16 cellular contexts compared by ENCODE assay signal in genomic region chr15:41840673-41841072, GRCh38. TPM values are rescaled to one million over a fixed set of nuclear protein-coding genes. Genes with fewer than 3 reads are reported as not detected.
DNase-seq lines count a peak whose midpoint lies in the region; ATAC-seq, FAIRE-seq and TF ChIP-seq lines count a peak whose summit lies in the region.
"Had no signal": no experiment of that assay in that cellular context is flagged by ENCODE, and none has a peak within 500 bp of the region (broad histone marks: within the 10 kb centered on the region; RNA-seq: fewer than 3 reads in every experiment).

No MANE protein-coding gene starts in this region.

- H3K79me1 ChIP-seq in mesendoderm (ENCODE audit: low read length), result no peaks in the 10 kb centered on the region

- no peak overlapping the region for H2BK5ac ChIP-seq in mesendoderm (ENCODE audit: low read length)

- H3K4me3 ChIP-seq in astrocyte (ENCODE audit: insufficient read depth, low read depth, low read length) (no peak overlapping the region), gastroesophageal sphincter (no peak overlapping the region), mesendoderm (ENCODE audit: low read length) (no peak overlapping the region)
- H3K4me3 ChIP-seq: GM12878, GM23338 had no signal

- H3K56ac ChIP-seq in mesendoderm (ENCODE audit: low read length), result no peak overlapping the region

- H3K9ac ChIP-seq in astrocyte (ENCODE audit: low read length) (no peak overlapping the region), mesendoderm (ENCODE audit: low read length) (no peak overlapping the region)

- H3K9me3 ChIP-seq in astrocyte (ENCODE audit: insufficient read depth, low read depth, low read length), result no peaks in the 10 kb centered on the region
- H3K9me3 ChIP-seq in gastroesophageal sphincter, result no peaks in the 10 kb centered on the region

- H3K4me2 ChIP-seq in astrocyte (ENCODE audit: low read length), result no peak overlapping the region
- no peak overlapping the region for H3K4me2 ChIP-seq in mesendoderm (ENCODE audit: low read length)
- H3K4me2 ChIP-seq: GM23338 had no signal

- H3K9me3 Mint-ChIP-seq in activated CD4-positive, alpha-beta T cell treated with anti-CD3 and anti-CD28 coated beads for 36 hours (ENCODE audit: low read depth), result no peaks in the 10 kb centered on the region
- H3K9me3 Mint-ChIP-seq in astrocyte (ENCODE audit: unreplicated experiment), result no peaks in the 10 kb centered on the region
- H3K9me3 Mint-ChIP-seq in mesothelial cell of epicardium, result no peaks in the 10 kb centered on the region
- H3K9me3 Mint-ChIP-seq: CD4-positive, alpha-beta memory T cell; GM23338 had no signal

- H3K27me3 ChIP-seq in astrocyte (ENCODE audit: insufficient read depth, low read length) (no peaks in the 10 kb centered on the region), gastroesophageal sphincter (no peaks in the 10 kb centered on the region), mesendoderm (ENCODE audit: insufficient read depth, low read length, poor library complexity) (no peaks in the 10 kb centered on the region)

- POLR2A ChIA-PET in activated CD4-positive, alpha-beta T cell treated with anti-CD3 and anti-CD28 coated beads for 36 hours (lab: Charles Lee), result no interaction called here

- 60% methylated on average over 1 of the region's 15 CpGs; no CpG with 5 or more reads in 1 of the 2 donors for WGBS in gastroesophageal sphincter (ENCODE audit: low coverage in 1 of 2), 2 donors
- no CpG with 5 or more reads among the region's 15 CpGs for WGBS in mesendoderm (ENCODE audit: extremely low coverage, insufficient coverage, low lambda C conversion rate)

- no peak for TF ChIP-seq EP300 in gastroesophageal sphincter (IDR thresholded peaks at IDR 0.05)

- DNase-seq in activated CD4-positive, alpha-beta T cell treated with anti-CD3 and anti-CD28 coated beads for 36 hours, result no peak
- no peak for DNase-seq in activated CD4-positive, alpha-beta T cell treated with anti-CD3 and anti-CD28 coated beads, Interleukin-2, amount 50 U/mL, for 48 hours
- DNase-seq in astrocyte (ENCODE audit: low read depth), result no peak
- no peak for DNase-seq in mesothelial cell of epicardium (ENCODE audit: low spot score in 2 of 2, unreplicated experiment in 2 of 2)
- no peak for DNase-seq in epidermal melanocyte (ENCODE audit: insufficient read length, low spot score)
- DNase-seq in putamen (ENCODE audit: low spot score), result no peak
- DNase-seq in mesendoderm, result no peak
- DNase-seq: C1 segment of cervical spinal cord; CD4-positive, alpha-beta memory T cell; DMS79; H7; IMR-90 had no signal

- no peak for FAIRE-seq in astrocyte (lab: Jason Lieb, UNC)
- FAIRE-seq: GM12878 had no signal

- no peak overlapping the region for H2BK120ac ChIP-seq in mesendoderm (ENCODE audit: low read depth, low read length)

- no peak overlapping the region for H3K4ac ChIP-seq in mesendoderm (ENCODE audit: low read depth, low read length)

- no peaks in the 10 kb centered on the region for H3K36me3 ChIP-seq in astrocyte (ENCODE audit: insufficient read depth, low read length)
- H3K36me3 ChIP-seq in gastroesophageal sphincter, result peaks cover 0 to 83% of the 10 kb centered on the region in 2 donors
- no peaks in the 10 kb centered on the region for H3K36me3 ChIP-seq in mesendoderm (ENCODE audit: control insufficient read depth, insufficient read depth, low read length)

- H4K20me1 ChIP-seq in astrocyte (ENCODE audit: insufficient read depth, low read length), result no peaks in the 10 kb centered on the region

- no peak overlapping the region for H4K8ac ChIP-seq in mesendoderm (ENCODE audit: low read depth, low read length)

- H3K27ac ChIP-seq in astrocyte (ENCODE audit: low read depth, low read length) (no peak overlapping the region), gastroesophageal sphincter (no peak overlapping the region), mesendoderm (ENCODE audit: low read depth, low read length) (no peak overlapping the region)
- H3K27ac ChIP-seq: 22Rv1 had no signal

- CTCF ChIA-PET in activated CD4-positive, alpha-beta T cell treated with anti-CD3 and anti-CD28 coated beads for 36 hours (lab: Charles Lee), result no interaction called here

- H3K4me1 ChIP-seq in astrocyte (ENCODE audit: insufficient read depth, low read length) (no peaks in the 10 kb centered on the region), gastroesophageal sphincter (no peaks in the 10 kb centered on the region), mesendoderm (ENCODE audit: control insufficient read depth, low read depth, low read length) (no peaks in the 10 kb centered on the region)

- no peaks in the 10 kb centered on the region for H3K27me3 Mint-ChIP-seq in activated CD4-positive, alpha-beta T cell treated with anti-CD3 and anti-CD28 coated beads for 36 hours
- no peaks in the 10 kb centered on the region for H3K27me3 Mint-ChIP-seq in astrocyte (ENCODE audit: low read depth, unreplicated experiment)
- no peaks in the 10 kb centered on the region for H3K27me3 Mint-ChIP-seq in mesothelial cell of epicardium (ENCODE audit: low read depth)
- H3K27me3 Mint-ChIP-seq: CD4-positive, alpha-beta memory T cell had no signal

- H3K4me3 Mint-ChIP-seq in activated CD4-positive, alpha-beta T cell treated with anti-CD3 and anti-CD28 coated beads for 36 hours, result no peak overlapping the region
- H3K4me3 Mint-ChIP-seq in astrocyte (ENCODE audit: unreplicated experiment) (no peak overlapping the region), mesothelial cell of epicardium (no peak overlapping the region)
- H3K4me3 Mint-ChIP-seq: CD4-positive, alpha-beta memory T cell; GM23338 had no signal

- no peak overlapping the region for H2AFZ ChIP-seq in astrocyte (ENCODE audit: low read depth, low read length)
- H2AFZ ChIP-seq: GM23338 had no signal

- no peaks in the 10 kb centered on the region for H3K4me1 Mint-ChIP-seq in activated CD4-positive, alpha-beta T cell treated with anti-CD3 and anti-CD28 coated beads for 36 hours
- H3K4me1 Mint-ChIP-seq in astrocyte (ENCODE audit: low read depth, unreplicated experiment) (no peaks in the 10 kb centered on the region), mesothelial cell of epicardium (peaks cover 32% of the 10 kb centered on the region)
- H3K4me1 Mint-ChIP-seq: GM23338 had no signal

- no peak overlapping the region for H3K23ac ChIP-seq in mesendoderm (ENCODE audit: low read length)

- H4K5ac ChIP-seq in mesendoderm (ENCODE audit: low read length), result no peak overlapping the region

- no peak for ATAC-seq in activated CD4-positive, alpha-beta T cell treated with anti-CD3 and anti-CD28 coated beads for 36 hours
- ATAC-seq in gastroesophageal sphincter, result no peak
- ATAC-seq: GM12878, GM23338 had no signal

- no peak for TF ChIP-seq CTCF in astrocyte (IDR thresholded peaks at IDR 0.05; ENCODE audit: insufficient read depth, low read depth, low read length)
- TF ChIP-seq CTCF in mesothelial cell of epicardium (IDR thresholded peaks at IDR 0.05; ENCODE audit: unreplicated experiment), result no peak
- no peak for TF ChIP-seq CTCF in gastroesophageal sphincter (IDR thresholded peaks at IDR 0.05)

- no peak for TF ChIP-seq POLR2A in gastroesophageal sphincter (IDR thresholded peaks at IDR 0.05)

- no peak overlapping the region for H3K18ac ChIP-seq in mesendoderm (ENCODE audit: low read length)

- peaks cover 5% of the 10 kb centered on the region for H3K36me3 Mint-ChIP-seq in activated CD4-positive, alpha-beta T cell treated with anti-CD3 and anti-CD28 coated beads for 36 hours (ENCODE audit: low read depth)
- H3K36me3 Mint-ChIP-seq in astrocyte (ENCODE audit: low read depth, unreplicated experiment) (peaks cover 9% of the 10 kb centered on the region), mesothelial cell of epicardium (peaks cover 6% of the 10 kb centered on the region)

- H2AK5ac ChIP-seq in mesendoderm (ENCODE audit: low read length), result no peak overlapping the region

- intact Hi-C loops in activated CD4-positive, alpha-beta T cell treated with anti-CD3 and anti-CD28 coated beads for 36 hours (cut with DNase I, micrococcal nuclease), result no loop called here

- peak overlapping the region; percentile 25 for H3K27ac Mint-ChIP-seq in activated CD4-positive, alpha-beta T cell treated with anti-CD3 and anti-CD28 coated beads for 36 hours
- H3K27ac Mint-ChIP-seq in astrocyte (ENCODE audit: unreplicated experiment) (peak overlapping the region; percentile 41), mesothelial cell of epicardium (peak overlapping the region; percentile 59)
- H3K27ac Mint-ChIP-seq: GM23338 had no signal

- H2BK15ac ChIP-seq in mesendoderm (replicated peaks; ENCODE audit: low read depth), result no peak overlapping the region

- no peaks in the 10 kb centered on the region for H3K79me2 ChIP-seq in astrocyte (ENCODE audit: insufficient read depth, low read length)
- no peaks in the 10 kb centered on the region for H3K79me2 ChIP-seq in mesendoderm (ENCODE audit: control insufficient read depth, insufficient read depth, low read length)

RNA-seq across cellular contexts. Expression of gene PLA2G4B, which starts 2.0 kb away (rescaled TPM):
- 1 to 10 TPM; 5.0 to 6.9 TPM for total RNA-seq in activated CD4-positive, alpha-beta T cell treated with anti-CD3 and anti-CD28 coated beads for 36 hours
- 1.5 and 1.8 TPM in 2 replicates for total RNA-seq in astrocyte
- 10.6 to 11.4 TPM (median 11.2 TPM) in 3 replicates for total RNA-seq in mesothelial cell of epicardium
- total RNA-seq in gastroesophageal sphincter, result 1 to 10 TPM; 2.5 to 7.0 (median 3.6) TPM
- polyA plus RNA-seq in mesendoderm (2013, experiment 1 of 2), result 4.7 TPM
- polyA plus RNA-seq in mesendoderm (2013, experiment 2 of 2), result 3.4 TPM

RNA-seq across cellular contexts. Expression of gene JMJD7, which starts 12.8 kb away (rescaled TPM):
- total RNA-seq in activated CD4-positive, alpha-beta T cell treated with anti-CD3 and anti-CD28 coated beads for 36 hours, result 10 to 100 TPM; 17.1 to 17.6 TPM
- total RNA-seq in astrocyte (5.7 and 7.6 TPM in 2 replicates), mesothelial cell of epicardium (25.9 to 27.6 TPM (median 26.7 TPM) in 3 replicates), gastroesophageal sphincter (10 to 100 TPM in 1 of 4 donors, 1 to 10 TPM in 3; 6.1 to 12.8 (median 9.3) TPM)
- polyA plus RNA-seq in mesendoderm (2013, experiment 1 of 2), result 5.6 TPM
- 6.4 TPM for polyA plus RNA-seq in mesendoderm (2013, experiment 2 of 2)

RNA-seq across cellular contexts. Expression of gene SPTBN5, which starts 53.2 kb away (rescaled TPM):
- under 1 TPM; 0.46 to 0.51 TPM for total RNA-seq in activated CD4-positive, alpha-beta T cell treated with anti-CD3 and anti-CD28 coated beads for 36 hours
- total RNA-seq in astrocyte (5.3 and 6.7 TPM in 2 replicates), mesothelial cell of epicardium (2.1 to 2.7 TPM (median 2.3 TPM) in 3 replicates), gastroesophageal sphincter (under 1 TPM; 0.13 to 0.93 (median 0.38) TPM)
- polyA plus RNA-seq in mesendoderm (2013, experiment 1 of 2), result 0.13 TPM
- 0.15 TPM for polyA plus RNA-seq in mesendoderm (2013, experiment 2 of 2)
